Comparison of ENCODE assay signal across 8 cellular contexts in genomic region chr5:424259-425110, GRCh38.
DNase-seq lines count a peak whose midpoint lies in the region; ATAC-seq lines count a peak whose summit lies in the region.

No MANE protein-coding gene starts in this region.

- peaks cover 4% of the 10 kb centered on the region for H3K36me3 ChIP-seq in adipocyte (ENCODE audit: control insufficient read depth, insufficient read depth, low read length, severe bottlenecking)

- peak; percentile 93 for ATAC-seq in GM19351 (IDR thresholded peaks at IDR 0.05; ENCODE audit: unreplicated experiment)
- peak; percentile 90 for ATAC-seq in HG03108 (IDR thresholded peaks at IDR 0.05; ENCODE audit: unreplicated experiment)

- peak; percentile 82 for DNase-seq in EL
- peak; percentile 46 for DNase-seq in adipocyte (ENCODE audit: low read depth)
- no peak for DNase-seq in DMS 273 treated with DMSO at 0.1 percent for 48 hours (lab: John Stamatoyannopoulos, UW)
- DNase-seq in activated T-cell treated with anti-CD3 and anti-CD28 coated beads, Interleukin-2, amount 50 U/mL, for 48 hours: no peak
- no peak for DNase-seq in cerebellar cortex (ENCODE audit: low spot score)
- no peak for DNase-seq in ACHN

- H3K9ac ChIP-seq in adipocyte (ENCODE audit: low read length): no peak overlapping the region

- peaks cover 5% of the 10 kb centered on the region for H3K4me1 ChIP-seq in adipocyte (ENCODE audit: control insufficient read depth, insufficient read depth, low read length)

- H3K9me3 ChIP-seq in adipocyte (ENCODE audit: control insufficient read depth, low read length): no peaks in the 10 kb centered on the region

- no peaks in the 10 kb centered on the region for H3K27me3 ChIP-seq in adipocyte (replicated peaks; ENCODE audit: control insufficient read depth, insufficient read depth, low read length)

- in situ Hi-C loops in ACHN (cut with HindIII; ENCODE audit: low pct_ligation_motif_present, low pct_unique_long_range_greater_than_20kb, low sequenced_read_pairs): no loop called here

- H3K4me3 ChIP-seq in adipocyte (ENCODE audit: low read length): no peak overlapping the region

Comparison
In these comparisons a context has a peak if more than half of its experiments do, and no peak if none do; other contexts are left out.
1. DNase-seq: peak in EL (single experiment) and adipocyte (single experiment); none in DMS 273 treated with DMSO at 0.1 percent for 48 hours (single experiment), activated T-cell treated with anti-CD3 and anti-CD28 coated beads, Interleukin-2, amount 50 U/mL, for 48 hours (0 of 2), cerebellar cortex (single experiment) and ACHN (single experiment).